In genomic region chr1:220300442-220301121, GRCh38 we compare ENCODE assay signal across 1 cellular context.
A peak's percentile ranks its signal among the peaks of the same experiment; 100 is the strongest.
TF ChIP-seq lines count a peak whose summit lies in the region.

No MANE protein-coding gene starts in this region.

TF ChIP-seq in K562, 482 proteins besides CTCF, POLR2A, EP300 and RAD21 (continued from another document and continues in another):
- no peak for TF ChIP-seq MBD1 (CRISPR knock-in tag; IDR thresholded peaks at IDR 0.05)
- TF ChIP-seq, protein P1, sequence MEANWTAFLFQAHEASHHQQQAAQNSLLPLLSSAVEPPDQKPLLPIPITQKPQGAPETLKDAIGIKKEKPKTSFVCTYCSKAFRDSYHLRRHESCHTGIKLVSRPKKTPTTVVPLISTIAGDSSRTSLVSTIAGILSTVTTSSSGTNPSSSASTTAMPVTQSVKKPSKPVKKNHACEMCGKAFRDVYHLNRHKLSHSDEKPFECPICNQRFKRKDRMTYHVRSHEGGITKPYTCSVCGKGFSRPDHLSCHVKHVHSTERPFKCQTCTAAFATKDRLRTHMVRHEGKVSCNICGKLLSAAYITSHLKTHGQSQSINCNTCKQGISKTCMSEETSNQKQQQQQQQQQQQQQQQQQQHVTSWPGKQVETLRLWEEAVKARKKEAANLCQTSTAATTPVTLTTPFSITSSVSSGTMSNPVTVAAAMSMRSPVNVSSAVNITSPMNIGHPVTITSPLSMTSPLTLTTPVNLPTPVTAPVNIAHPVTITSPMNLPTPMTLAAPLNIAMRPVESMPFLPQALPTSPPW (CRISPR knock-in tag; IDR thresholded peaks at IDR 0.05), result 0 out of 2 replicates have a peak, but pooled peaks have one; percentile 16
- no peak for TF ChIP-seq ZNF57 (CRISPR knock-in tag; IDR thresholded peaks at IDR 0.05)
- TF ChIP-seq L3MBTL2 (IDR thresholded peaks at IDR 0.05), result peak; percentile 77
- no peak for TF ChIP-seq SP2 (IDR thresholded peaks at IDR 0.05; ENCODE audit: extremely low read depth, low read depth, low read length, poor library complexity, severe bottlenecking)
- no peak for TF ChIP-seq ZNF778 (CRISPR knock-in tag; IDR thresholded peaks at IDR 0.05)
- TF ChIP-seq, protein P2, sequence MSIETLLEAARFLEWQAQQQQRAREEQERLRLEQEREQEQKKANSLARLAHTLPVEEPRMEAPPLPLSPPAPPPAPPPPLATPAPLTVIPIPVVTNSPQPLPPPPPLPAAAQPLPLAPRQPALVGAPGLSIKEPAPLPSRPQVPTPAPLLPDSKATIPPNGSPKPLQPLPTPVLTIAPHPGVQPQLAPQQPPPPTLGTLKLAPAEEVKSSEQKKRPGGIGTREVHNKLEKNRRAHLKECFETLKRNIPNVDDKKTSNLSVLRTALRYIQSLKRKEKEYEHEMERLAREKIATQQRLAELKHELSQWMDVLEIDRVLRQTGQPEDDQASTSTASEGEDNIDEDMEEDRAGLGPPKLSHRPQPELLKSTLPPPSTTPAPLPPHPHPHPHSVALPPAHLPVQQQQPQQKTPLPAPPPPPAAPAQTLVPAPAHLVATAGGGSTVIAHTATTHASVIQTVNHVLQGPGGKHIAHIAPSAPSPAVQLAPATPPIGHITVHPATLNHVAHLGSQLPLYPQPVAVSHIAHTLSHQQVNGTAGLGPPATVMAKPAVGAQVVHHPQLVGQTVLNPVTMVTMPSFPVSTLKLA (conservative IDR thresholded peaks at IDR 0.05), result peak; percentile 41 to 63; a peak in 3 of 4 replicates
- TF ChIP-seq, protein P3, sequence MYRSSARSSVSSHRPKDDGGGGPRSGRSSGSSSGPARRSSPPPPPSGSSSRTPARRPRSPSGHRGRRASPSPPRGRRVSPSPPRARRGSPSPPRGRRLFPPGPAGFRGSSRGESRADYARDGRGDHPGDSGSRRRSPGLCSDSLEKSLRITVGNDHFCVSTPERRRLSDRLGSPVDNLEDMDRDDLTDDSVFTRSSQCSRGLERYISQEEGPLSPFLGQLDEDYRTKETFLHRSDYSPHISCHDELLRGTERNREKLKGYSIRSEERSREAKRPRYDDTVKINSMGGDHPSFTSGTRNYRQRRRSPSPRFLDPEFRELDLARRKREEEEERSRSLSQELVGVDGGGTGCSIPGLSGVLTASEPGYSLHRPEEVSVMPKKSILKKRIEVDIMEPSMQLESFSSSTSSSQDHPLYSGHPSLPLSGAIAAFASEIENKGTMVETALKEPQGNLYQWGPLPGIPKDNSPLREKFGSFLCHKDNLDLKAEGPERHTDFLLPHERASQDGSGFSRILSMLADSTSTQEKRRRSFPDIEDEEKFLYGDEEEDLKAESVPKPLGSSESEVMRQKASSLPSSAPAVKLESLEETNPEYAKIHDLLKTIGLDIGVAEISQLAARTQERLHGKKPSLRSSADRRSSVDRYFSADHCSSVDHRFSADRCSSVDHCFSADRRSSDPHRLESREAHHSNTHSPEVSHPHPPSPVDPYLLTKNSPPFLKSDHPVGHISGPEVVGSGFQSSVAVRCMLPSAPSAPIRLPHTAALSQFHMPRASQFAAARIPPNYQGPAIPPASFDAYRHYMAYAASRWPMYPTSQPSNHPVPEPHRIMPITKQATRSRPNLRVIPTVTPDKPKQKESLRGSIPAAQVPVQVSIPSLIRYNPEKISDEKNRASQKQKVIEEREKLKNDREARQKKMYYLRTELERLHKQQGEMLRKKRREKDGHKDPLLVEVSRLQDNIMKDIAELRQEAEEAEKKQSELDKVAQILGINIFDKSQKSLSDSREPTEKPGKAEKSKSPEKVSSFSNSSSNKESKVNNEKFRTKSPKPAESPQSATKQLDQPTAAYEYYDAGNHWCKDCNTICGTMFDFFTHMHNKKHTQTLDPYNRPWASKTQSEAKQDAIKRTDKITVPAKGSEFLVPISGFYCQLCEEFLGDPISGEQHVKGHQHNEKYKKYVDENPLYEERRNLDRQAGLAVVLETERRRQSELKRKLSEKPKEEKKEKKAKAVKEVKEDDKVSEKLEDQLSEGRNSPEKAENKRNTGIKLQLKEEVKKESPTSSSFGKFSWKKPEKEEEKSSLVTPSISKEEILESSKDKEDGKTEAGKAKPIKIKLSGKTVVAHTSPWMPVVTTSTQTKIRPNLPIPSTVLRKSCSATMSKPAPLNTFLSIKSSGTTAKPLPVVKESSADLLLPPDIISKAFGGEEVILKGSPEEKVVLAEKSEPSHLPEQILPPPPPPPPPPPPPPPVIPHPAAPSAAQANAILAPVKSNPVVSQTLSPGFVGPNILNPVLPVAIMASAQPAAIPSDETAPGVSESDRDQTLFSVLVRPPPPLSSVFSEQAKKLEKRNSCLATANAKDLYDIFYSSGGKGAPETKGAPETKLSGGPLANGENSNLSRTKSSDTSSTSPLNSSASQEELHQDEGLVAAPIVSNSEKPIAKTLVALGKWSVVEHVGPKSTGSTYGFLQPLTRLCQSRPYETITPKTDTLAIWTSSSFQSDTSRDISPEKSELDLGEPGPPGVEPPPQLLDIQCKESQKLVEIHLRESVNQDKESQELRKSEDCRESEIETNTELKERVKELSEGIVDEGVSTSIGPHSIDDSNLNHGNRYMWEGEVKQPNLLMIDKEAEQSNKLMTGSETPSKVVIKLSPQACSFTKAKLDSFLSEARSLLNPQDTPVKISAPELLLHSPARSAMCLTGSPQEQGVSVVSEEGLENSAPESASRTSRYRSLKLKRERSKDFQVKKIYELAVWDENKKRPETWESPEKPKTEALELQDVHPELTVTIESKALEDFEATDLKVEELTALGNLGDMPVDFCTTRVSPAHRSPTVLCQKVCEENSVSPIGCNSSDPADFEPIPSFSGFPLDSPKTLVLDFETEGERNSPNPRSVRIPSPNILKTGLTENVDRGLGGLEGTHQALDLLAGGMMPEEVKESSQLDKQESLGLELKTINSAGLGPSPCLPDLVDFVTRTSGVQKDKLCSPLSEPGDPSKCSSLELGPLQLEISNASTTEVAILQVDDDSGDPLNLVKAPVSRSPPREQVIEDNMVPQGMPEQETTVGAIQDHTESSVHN (IDR thresholded peaks at IDR 0.05; ENCODE audit: borderline replicate concordance in 1 of 2, low read depth in 1 of 2), result peak in 1 of 2 experiments; percentile 93; a peak in 2 of 4 replicates
- TF ChIP-seq HOMEZ (CRISPR knock-in tag; IDR thresholded peaks at IDR 0.05), result no peak
- peak; percentile 79 for TF ChIP-seq TCF3 (CRISPR knock-in tag; IDR thresholded peaks at IDR 0.05)
- no peak for TF ChIP-seq POLR2AphosphoS2 (IDR thresholded peaks at IDR 0.05; ENCODE audit: low read length)
- TF ChIP-seq, protein P4, sequence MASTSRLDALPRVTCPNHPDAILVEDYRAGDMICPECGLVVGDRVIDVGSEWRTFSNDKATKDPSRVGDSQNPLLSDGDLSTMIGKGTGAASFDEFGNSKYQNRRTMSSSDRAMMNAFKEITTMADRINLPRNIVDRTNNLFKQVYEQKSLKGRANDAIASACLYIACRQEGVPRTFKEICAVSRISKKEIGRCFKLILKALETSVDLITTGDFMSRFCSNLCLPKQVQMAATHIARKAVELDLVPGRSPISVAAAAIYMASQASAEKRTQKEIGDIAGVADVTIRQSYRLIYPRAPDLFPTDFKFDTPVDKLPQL (IDR thresholded peaks at IDR 0.05; ENCODE audit: extremely low read depth, insufficient read length), result no peak
- TF ChIP-seq EWSR1 (IDR thresholded peaks at IDR 0.05; ENCODE audit: borderline replicate concordance, low read depth, partially characterized antibody), result no peak
- TF ChIP-seq TCF15 (CRISPR knock-in tag; IDR thresholded peaks at IDR 0.05), result no peak
- no peak for TF ChIP-seq HSF4 (CRISPR knock-in tag; IDR thresholded peaks at IDR 0.05; ENCODE audit: borderline replicate concordance)
- TF ChIP-seq SAFB2 (IDR thresholded peaks at IDR 0.05; ENCODE audit: borderline replicate concordance, low read depth, low read length, severe bottlenecking), result no peak
- TF ChIP-seq HDGF (IDR thresholded peaks at IDR 0.05), result no peak
- no peak for TF ChIP-seq FOXA1 (IDR thresholded peaks at IDR 0.05; ENCODE audit: borderline replicate concordance)
- TF ChIP-seq ZNF561 (CRISPR knock-in tag; conservative IDR thresholded peaks at IDR 0.05), result no peak
- TF ChIP-seq TCF7L2 (IDR thresholded peaks at IDR 0.05; ENCODE audit: low read depth, low read length), result peak; percentile 53; the same call in 1 of the 2 replicates
- no peak for TF ChIP-seq NFIC (IDR thresholded peaks at IDR 0.05)
- TF ChIP-seq, protein P5, sequence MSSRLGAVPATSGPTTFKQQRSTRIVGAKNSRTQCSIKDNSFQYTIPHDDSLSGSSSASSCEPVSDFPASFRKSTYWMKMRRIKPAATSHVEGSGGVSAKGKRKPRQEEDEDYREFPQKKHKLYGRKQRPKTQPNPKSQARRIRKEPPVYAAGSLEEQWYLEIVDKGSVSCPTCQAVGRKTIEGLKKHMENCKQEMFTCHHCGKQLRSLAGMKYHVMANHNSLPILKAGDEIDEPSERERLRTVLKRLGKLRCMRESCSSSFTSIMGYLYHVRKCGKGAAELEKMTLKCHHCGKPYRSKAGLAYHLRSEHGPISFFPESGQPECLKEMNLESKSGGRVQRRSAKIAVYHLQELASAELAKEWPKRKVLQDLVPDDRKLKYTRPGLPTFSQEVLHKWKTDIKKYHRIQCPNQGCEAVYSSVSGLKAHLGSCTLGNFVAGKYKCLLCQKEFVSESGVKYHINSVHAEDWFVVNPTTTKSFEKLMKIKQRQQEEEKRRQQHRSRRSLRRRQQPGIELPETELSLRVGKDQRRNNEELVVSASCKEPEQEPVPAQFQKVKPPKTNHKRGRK (tag; IDR thresholded peaks at IDR 0.05), result no peak
- no peak for TF ChIP-seq PRMT5 (CRISPR knock-in tag; IDR thresholded peaks at IDR 0.05)
- TF ChIP-seq CBFA2T2 (conservative IDR thresholded peaks at IDR 0.05), result 0 out of 2 replicates have a peak, but pooled peaks have one; percentile 42
- no peak for TF ChIP-seq CHD2 (IDR thresholded peaks at IDR 0.05; ENCODE audit: low read depth, low read length)
- TF ChIP-seq, protein P6, sequence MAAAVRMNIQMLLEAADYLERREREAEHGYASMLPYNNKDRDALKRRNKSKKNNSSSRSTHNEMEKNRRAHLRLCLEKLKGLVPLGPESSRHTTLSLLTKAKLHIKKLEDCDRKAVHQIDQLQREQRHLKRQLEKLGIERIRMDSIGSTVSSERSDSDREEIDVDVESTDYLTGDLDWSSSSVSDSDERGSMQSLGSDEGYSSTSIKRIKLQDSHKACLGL (CRISPR knock-in tag; IDR thresholded peaks at IDR 0.05; ENCODE audit: borderline replicate concordance, poor library complexity, severe bottlenecking), result no peak
- TF ChIP-seq CBFA2T3 (IDR thresholded peaks at IDR 0.05), result peak; percentile 69
- no peak for TF ChIP-seq CBX2 (IDR thresholded peaks at IDR 0.05; ENCODE audit: insufficient read depth, low read length, poor library complexity, severe bottlenecking)
- TF ChIP-seq NR4A1 (CRISPR knock-in tag; IDR thresholded peaks at IDR 0.05), result no peak
- TF ChIP-seq NR4A1 (tag; IDR thresholded peaks at IDR 0.05), result no peak
- TF ChIP-seq LEF1 (IDR thresholded peaks at IDR 0.05), result peak; percentile 99
- no peak for TF ChIP-seq ZSCAN29 (IDR thresholded peaks at IDR 0.05)
- TF ChIP-seq, protein P7, sequence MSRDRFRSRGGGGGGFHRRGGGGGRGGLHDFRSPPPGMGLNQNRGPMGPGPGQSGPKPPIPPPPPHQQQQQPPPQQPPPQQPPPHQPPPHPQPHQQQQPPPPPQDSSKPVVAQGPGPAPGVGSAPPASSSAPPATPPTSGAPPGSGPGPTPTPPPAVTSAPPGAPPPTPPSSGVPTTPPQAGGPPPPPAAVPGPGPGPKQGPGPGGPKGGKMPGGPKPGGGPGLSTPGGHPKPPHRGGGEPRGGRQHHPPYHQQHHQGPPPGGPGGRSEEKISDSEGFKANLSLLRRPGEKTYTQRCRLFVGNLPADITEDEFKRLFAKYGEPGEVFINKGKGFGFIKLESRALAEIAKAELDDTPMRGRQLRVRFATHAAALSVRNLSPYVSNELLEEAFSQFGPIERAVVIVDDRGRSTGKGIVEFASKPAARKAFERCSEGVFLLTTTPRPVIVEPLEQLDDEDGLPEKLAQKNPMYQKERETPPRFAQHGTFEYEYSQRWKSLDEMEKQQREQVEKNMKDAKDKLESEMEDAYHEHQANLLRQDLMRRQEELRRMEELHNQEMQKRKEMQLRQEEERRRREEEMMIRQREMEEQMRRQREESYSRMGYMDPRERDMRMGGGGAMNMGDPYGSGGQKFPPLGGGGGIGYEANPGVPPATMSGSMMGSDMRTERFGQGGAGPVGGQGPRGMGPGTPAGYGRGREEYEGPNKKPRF (IDR thresholded peaks at IDR 0.05; ENCODE audit: low read depth, low read length), result no peak
- no peak for TF ChIP-seq SRSF7 (optimal IDR thresholded peaks at IDR 0.05; ENCODE audit: low read depth, low read length)
- no peak for TF ChIP-seq TAF9B (IDR thresholded peaks at IDR 0.05; ENCODE audit: partially characterized antibody)
- no peak; the same call in 1 of the 2 replicates for TF ChIP-seq ZNF12 (CRISPR knock-in tag; IDR thresholded peaks at IDR 0.05)
- TF ChIP-seq TEAD4 (IDR thresholded peaks at IDR 0.05; ENCODE audit: low read length), result peak; percentile 67
- TF ChIP-seq TEAD4 (CRISPR knock-in tag; IDR thresholded peaks at IDR 0.05; ENCODE audit: borderline replicate concordance), result no peak
- TF ChIP-seq HNRNPL (IDR thresholded peaks at IDR 0.05; ENCODE audit: low read depth, low read length), result no peak
- TF ChIP-seq NR2F6 (CRISPR knock-in tag; IDR thresholded peaks at IDR 0.05), result no peak
- no peak for TF ChIP-seq FOXM1 (IDR thresholded peaks at IDR 0.05; ENCODE audit: low read depth)
- no peak for TF ChIP-seq FOXM1 (CRISPR knock-in tag; IDR thresholded peaks at IDR 0.05; ENCODE audit: low read depth)
